ENCODE assay signal across 26 cellular contexts in genomic region chr19:40362160-40362559, GRCh38. TPM values are rescaled to one million over a fixed set of nuclear protein-coding genes. Genes with fewer than 3 reads are reported as not detected.
DNase-seq lines count a peak whose midpoint lies in the region; ATAC-seq, FAIRE-seq and TF ChIP-seq lines count a peak whose summit lies in the region.
"Had no signal": no experiment of that assay in that cellular context is flagged by ENCODE, and none has a peak within 500 bp of the region (broad histone marks: within the 10 kb centered on the region; RNA-seq: fewer than 3 reads in every experiment).

No MANE protein-coding gene starts in this region.

- H3K36me3 Mint-ChIP-seq in natural killer cell treated with Interleukin-12 subunit alpha and Interleukin-12 subunit beta and Interleukin-15 and Interleukin-18, amount 100 ng/mL, for 72 hours, result no peaks in the 10 kb centered on the region
- H3K36me3 Mint-ChIP-seq in natural killer cell, result no peaks in the 10 kb centered on the region
- H3K36me3 Mint-ChIP-seq in astrocyte (ENCODE audit: low read depth, unreplicated experiment), result peaks cover 2% of the 10 kb centered on the region
- peaks cover 14% of the 10 kb centered on the region for H3K36me3 Mint-ChIP-seq in nephron progenitor cell (ENCODE audit: low read depth)

- no peak overlapping the region for H2AFZ ChIP-seq in astrocyte (ENCODE audit: low read depth, low read length)

- no peaks in the 10 kb centered on the region for H3K27me3 ChIP-seq in astrocyte (ENCODE audit: insufficient read depth, low read length)
- H3K27me3 ChIP-seq in foreskin keratinocyte, result no peaks in the 10 kb centered on the region
- H3K27me3 ChIP-seq: BE2C had no signal

- H3K27ac Mint-ChIP-seq in natural killer cell treated with Interleukin-12 subunit alpha and Interleukin-12 subunit beta and Interleukin-15 and Interleukin-18, amount 100 ng/mL, for 72 hours, result peak overlapping the region; percentile 27 to 66
- H3K27ac Mint-ChIP-seq in natural killer cell (no peak overlapping the region), astrocyte (ENCODE audit: unreplicated experiment) (peak overlapping the region; percentile 66), nephron progenitor cell (peak overlapping the region; percentile 29)
- H3K27ac Mint-ChIP-seq: CD8-positive, alpha-beta T cell had no signal

- no peak overlapping the region for H3K4me2 ChIP-seq in astrocyte (ENCODE audit: low read length)

- H3K79me2 ChIP-seq in astrocyte (ENCODE audit: insufficient read depth, low read length), result no peaks in the 10 kb centered on the region

- H3K36me3 ChIP-seq in astrocyte (ENCODE audit: insufficient read depth, low read length), result no peaks in the 10 kb centered on the region

- H3K27ac ChIP-seq in astrocyte (ENCODE audit: low read depth, low read length), result no peak overlapping the region
- H3K27ac ChIP-seq in foreskin keratinocyte, result no peak overlapping the region
- H3K27ac ChIP-seq: SK-N-MC had no signal

- no peak for ATAC-seq in natural killer cell treated with Interleukin-12 subunit alpha and Interleukin-12 subunit beta and Interleukin-15 and Interleukin-18, amount 100 ng/mL, for 72 hours
- ATAC-seq in natural killer cell (no peak), foreskin keratinocyte (no peak)
- ATAC-seq: CD8-positive, alpha-beta T cell had no signal

- FAIRE-seq in astrocyte (lab: Jason Lieb, UNC), result no peak
- FAIRE-seq: GM12891, GM18507 had no signal

- H3K9me3 ChIP-seq in astrocyte (ENCODE audit: insufficient read depth, low read depth, low read length), result no peaks in the 10 kb centered on the region
- H3K9me3 ChIP-seq: BE2C had no signal

- no peak overlapping the region for H3K9ac ChIP-seq in astrocyte (ENCODE audit: low read length)

- no peak overlapping the region for H3K4me3 ChIP-seq in astrocyte (ENCODE audit: insufficient read depth, low read depth, low read length)
- H3K4me3 ChIP-seq: SK-N-MC had no signal

- H4K20me1 ChIP-seq in astrocyte (ENCODE audit: insufficient read depth, low read length), result peaks cover 14% of the 10 kb centered on the region

- no peaks in the 10 kb centered on the region for H3K9me3 Mint-ChIP-seq in natural killer cell treated with Interleukin-12 subunit alpha and Interleukin-12 subunit beta and Interleukin-15 and Interleukin-18, amount 100 ng/mL, for 72 hours
- H3K9me3 Mint-ChIP-seq in natural killer cell (no peaks in the 10 kb centered on the region), astrocyte (ENCODE audit: unreplicated experiment) (no peaks in the 10 kb centered on the region), nephron progenitor cell (no peaks in the 10 kb centered on the region)
- H3K9me3 Mint-ChIP-seq: CD8-positive, alpha-beta T cell had no signal

- no peaks in the 10 kb centered on the region for H3K27me3 Mint-ChIP-seq in natural killer cell treated with Interleukin-12 subunit alpha and Interleukin-12 subunit beta and Interleukin-15 and Interleukin-18, amount 100 ng/mL, for 72 hours
- H3K27me3 Mint-ChIP-seq in natural killer cell (ENCODE audit: low read depth in 2 of 2) (no peaks in the 10 kb centered on the region), astrocyte (ENCODE audit: low read depth, unreplicated experiment) (no peaks in the 10 kb centered on the region), nephron progenitor cell (ENCODE audit: low read depth, poor library complexity) (peaks cover 7% of the 10 kb centered on the region)

- peaks cover 19 to 44% of the 10 kb centered on the region in 2 donors for H3K4me1 Mint-ChIP-seq in natural killer cell treated with Interleukin-12 subunit alpha and Interleukin-12 subunit beta and Interleukin-15 and Interleukin-18, amount 100 ng/mL, for 72 hours (ENCODE audit: low read depth in 2 of 2)
- H3K4me1 Mint-ChIP-seq in natural killer cell (peaks cover 33% of the 10 kb centered on the region in 2 donors), astrocyte (ENCODE audit: low read depth, unreplicated experiment) (peaks cover 14% of the 10 kb centered on the region), nephron progenitor cell (peaks cover 59% of the 10 kb centered on the region)

- no peak for DNase-seq in natural killer cell treated with Interleukin-12 subunit alpha and Interleukin-12 subunit beta and Interleukin-15 and Interleukin-18, amount 100 ng/mL, for 72 hours (ENCODE audit: low spot score)
- DNase-seq in natural killer cell (no peak), astrocyte (ENCODE audit: low read depth) (no peak), nephron progenitor cell (no peak), medulla oblongata (ENCODE audit: extremely low spot score) (no peak), foreskin keratinocyte (no peak), NCI-H2196 treated with DMSO at 0.1 percent for 48 hours (lab: John Stamatoyannopoulos, UW; ENCODE audit: unreplicated experiment) (no peak)
- no peak for DNase-seq in activated naive CD4-positive, alpha-beta T cell treated with anti-CD3 and anti-CD28 coated beads, Interleukin-2, amount 50 U/mL, for 16 hours
- DNase-seq: BE2C; Calu3; CD8-positive, alpha-beta T cell; EL; Karpas-422; NCI-H1092 treated with DMSO at 0.1 percent for 48 hours; NCI-H146; NCI-H2081; NCI-H2171 treated with DMSO at 0.1 percent for 48 hours; SHP77 had no signal

- H3K4me3 Mint-ChIP-seq in natural killer cell treated with Interleukin-12 subunit alpha and Interleukin-12 subunit beta and Interleukin-15 and Interleukin-18, amount 100 ng/mL, for 72 hours, result no peak overlapping the region
- H3K4me3 Mint-ChIP-seq in natural killer cell (no peak overlapping the region), astrocyte (ENCODE audit: unreplicated experiment) (no peak overlapping the region), nephron progenitor cell (no peak overlapping the region)
- H3K4me3 Mint-ChIP-seq: CD8-positive, alpha-beta T cell had no signal

- TF ChIP-seq CTCF in natural killer cell (IDR thresholded peaks at IDR 0.05), result no peak
- no peak for TF ChIP-seq CTCF in astrocyte (IDR thresholded peaks at IDR 0.05; ENCODE audit: insufficient read depth, low read depth, low read length)
- TF ChIP-seq CTCF in nephron progenitor cell (IDR thresholded peaks at IDR 0.05), result no peak
- TF ChIP-seq CTCF in foreskin keratinocyte (conservative IDR thresholded peaks at IDR 0.05), result no peak

- H3K4me1 ChIP-seq in astrocyte (ENCODE audit: insufficient read depth, low read length), result peaks cover 13% of the 10 kb centered on the region
- peaks cover 5% of the 10 kb centered on the region for H3K4me1 ChIP-seq in foreskin keratinocyte

- intact Hi-C loops in natural killer cell (cut with micrococcal nuclease), result no loop called here

RNA-seq across cellular contexts. Expression of gene PLD3, which starts 13.7 kb away (rescaled TPM):
- 10 to 100 TPM; 67.4 to 92.0 TPM for total RNA-seq in natural killer cell treated with Interleukin-12 subunit alpha and Interleukin-12 subunit beta and Interleukin-15 and Interleukin-18, amount 100 ng/mL, for 72 hours
- total RNA-seq in natural killer cell, result 100 to 1,000 TPM; 107 to 140 (median 109) TPM
- total RNA-seq in astrocyte, result 728 and 882 TPM in 2 replicates
- total RNA-seq in foreskin keratinocyte, result 106 and 130 TPM in 2 replicates
- polyA plus RNA-seq in foreskin keratinocyte, result 105 and 128 TPM in 2 replicates

RNA-seq across cellular contexts. Expression of gene C19orf47, which starts 14.0 kb away (rescaled TPM):
- 10 to 100 TPM; 18.1 to 33.5 TPM for total RNA-seq in natural killer cell treated with Interleukin-12 subunit alpha and Interleukin-12 subunit beta and Interleukin-15 and Interleukin-18, amount 100 ng/mL, for 72 hours
- total RNA-seq in natural killer cell, result 10 to 100 TPM; 15.2 to 20.2 (median 16.1) TPM
- total RNA-seq in astrocyte, result 18.2 and 20.6 TPM in 2 replicates
- total RNA-seq in foreskin keratinocyte, result 13.0 and 14.0 TPM in 2 replicates
- polyA plus RNA-seq in foreskin keratinocyte, result 20.7 and 22.1 TPM in 2 replicates

RNA-seq across cellular contexts. Expression of gene HIPK4, which starts 27.8 kb away (rescaled TPM):
- total RNA-seq in natural killer cell treated with Interleukin-12 subunit alpha and Interleukin-12 subunit beta and Interleukin-15 and Interleukin-18, amount 100 ng/mL, for 72 hours, result not detected
- under 1 TPM in 2 of 3 donors, not detected in 1; 0.14 to 0.29 TPM for total RNA-seq in natural killer cell
- 0.12 TPM in 1 of 2 replicates, not detected in the other for total RNA-seq in astrocyte
- total RNA-seq in foreskin keratinocyte, result 0.07 and 0.10 TPM in 2 replicates
- 0.09 and 0.11 TPM in 2 replicates for polyA plus RNA-seq in foreskin keratinocyte
- total RNA-seq: A172, H4, NCI-H460, OCI-LY7, RPMI7951 had no signal

RNA-seq across cellular contexts. Expression of gene PRX, which starts 51.0 kb away (rescaled TPM):
- total RNA-seq in natural killer cell treated with Interleukin-12 subunit alpha and Interleukin-12 subunit beta and Interleukin-15 and Interleukin-18, amount 100 ng/mL, for 72 hours, result under 1 TPM; 0.48 to 0.78 TPM
- 1 to 10 TPM; 2.0 to 3.8 (median 3.7) TPM for total RNA-seq in natural killer cell
- total RNA-seq in astrocyte, result 1.5 and 2.6 TPM in 2 replicates
- total RNA-seq in foreskin keratinocyte, result 0.95 TPM in 2 replicates
- polyA plus RNA-seq in foreskin keratinocyte, result 0.53 and 0.77 TPM in 2 replicates

Comparison
In these comparisons a context has a peak if more than half of its experiments do, and no peak if none do; other contexts are left out.
1. H3K27ac Mint-ChIP-seq: peak in natural killer cell treated with Interleukin-12 subunit alpha and Interleukin-12 subunit beta and Interleukin-15 and Interleukin-18, amount 100 ng/mL, for 72 hours (2 of 2), astrocyte (single experiment) and nephron progenitor cell (single experiment); none in natural killer cell (0 of 2).